ENCODE assay signal across 22 cellular contexts in genomic region chr1:233620065-233620464, GRCh38.
A peak's percentile ranks its signal among the peaks of the same experiment; 100 is the strongest.
DNase-seq lines count a peak whose midpoint lies in the region; ATAC-seq and TF ChIP-seq lines count a peak whose summit lies in the region.
"Had no signal": no experiment of that assay in that cellular context is flagged by ENCODE, and none has a peak within 500 bp of the region (broad histone marks: within the 10 kb centered on the region; RNA-seq: fewer than 3 reads in every experiment).

No MANE protein-coding gene starts in this region.

- no peak overlapping the region for H3K4me3 ChIP-seq in GM12864 (ENCODE audit: low read depth, low read length)
- H3K4me3 ChIP-seq: K562, SK-N-MC, vagina had no signal

- TF ChIP-seq CTCF in GM12864 (IDR thresholded peaks at IDR 0.05; ENCODE audit: low read depth, low read length, missing control alignments) = no peak

- ATAC-seq in GM19328 (IDR thresholded peaks at IDR 0.05; ENCODE audit: unreplicated experiment) (peak; percentile 58), HG02588 (IDR thresholded peaks at IDR 0.05; ENCODE audit: unreplicated experiment) (peak; percentile 73), HG03520 (IDR thresholded peaks at IDR 0.05; ENCODE audit: unreplicated experiment) (peak; percentile 47), GM21381 (IDR thresholded peaks at IDR 0.05; ENCODE audit: unreplicated experiment) (no peak), GM21367 (IDR thresholded peaks at IDR 0.05; ENCODE audit: unreplicated experiment) (no peak)
- ATAC-seq: activated CD4-positive, CD25-positive, alpha-beta regulatory T cell treated with anti-CD3 and anti-CD28 coated beads, Interleukin-2, amount 50 U/mL, for 24 hours; foreskin keratinocyte; K562; sciatic nerve had no signal

- peak; percentile 38 for DNase-seq in GM12864 (ENCODE audit: low read depth)
- no peak for DNase-seq in NCI-H226
- DNase-seq in SHP77 treated with DMSO at 0.1 percent for 48 hours (lab: John Stamatoyannopoulos, UW) = no peak
- DNase-seq: activated T-cell treated with anti-CD3 and anti-CD28 coated beads, Interleukin-2, amount 50 U/mL, for 24 hours; Calu3; effector CD4-positive, alpha-beta T cell; erythroblast; foreskin keratinocyte; GOT3; immature natural killer cell; NCI-H2029; NK-92 treated with Interleukin-12 subunit alpha and Interleukin-12 subunit beta, amount 100 ng/mL, for 24 hours had no signal

Comparison
In these comparisons a context has a peak if more than half of its experiments do, and no peak if none do; other contexts are left out.
1. ATAC-seq: peak in GM19328 (single experiment), HG02588 (single experiment) and HG03520 (single experiment); none in GM21381 (single experiment) and GM21367 (single experiment).